In the genomic region with DNA sequence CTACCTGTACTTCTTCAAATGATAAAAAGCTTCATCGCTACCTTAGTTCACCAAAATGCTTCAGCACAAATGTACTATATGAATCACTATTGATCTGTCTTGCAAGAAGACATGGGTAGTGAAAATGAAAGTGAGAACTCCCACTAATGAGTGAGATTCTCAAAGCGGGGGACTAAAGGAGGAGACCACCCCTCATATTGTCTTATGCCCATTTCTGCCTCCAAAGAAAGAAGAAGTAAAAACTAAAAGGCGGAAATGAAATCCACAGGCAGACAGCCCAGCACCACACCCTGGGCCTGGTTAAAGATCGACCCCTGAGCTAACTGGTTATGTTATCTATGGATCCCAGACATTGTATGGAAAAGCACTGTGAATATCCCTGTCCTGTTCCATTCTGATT, we compare ENCODE assay signal across 5 cellular contexts. TPM values are rescaled to one million over a fixed set of nuclear protein-coding genes. Genes with fewer than 3 reads are reported as not detected.
"Had no signal": no experiment of that assay in that cellular context is flagged by ENCODE, and none has a peak within 500 bp of the region (broad histone marks: within the 10 kb centered on the region; RNA-seq: fewer than 3 reads in every experiment).

No MANE protein-coding gene starts in this region.

RNA-seq across cellular contexts. Expression of a gene that starts 9.7 kb away (rescaled TPM):
- total RNA-seq: GM23338, H1, H9, HT-29, IMR-90 had no signal
- polyA plus RNA-seq: GM23338, H1, IMR-90 had no signal

RNA-seq across cellular contexts. Expression of a gene that starts 50.4 kb away (rescaled TPM):
- total RNA-seq: GM23338, H1, IMR-90 had no signal
- polyA plus RNA-seq: GM23338, H1, IMR-90 had no signal
